Comparison of ENCODE assay signal across 8 cellular contexts in the genomic region with DNA sequence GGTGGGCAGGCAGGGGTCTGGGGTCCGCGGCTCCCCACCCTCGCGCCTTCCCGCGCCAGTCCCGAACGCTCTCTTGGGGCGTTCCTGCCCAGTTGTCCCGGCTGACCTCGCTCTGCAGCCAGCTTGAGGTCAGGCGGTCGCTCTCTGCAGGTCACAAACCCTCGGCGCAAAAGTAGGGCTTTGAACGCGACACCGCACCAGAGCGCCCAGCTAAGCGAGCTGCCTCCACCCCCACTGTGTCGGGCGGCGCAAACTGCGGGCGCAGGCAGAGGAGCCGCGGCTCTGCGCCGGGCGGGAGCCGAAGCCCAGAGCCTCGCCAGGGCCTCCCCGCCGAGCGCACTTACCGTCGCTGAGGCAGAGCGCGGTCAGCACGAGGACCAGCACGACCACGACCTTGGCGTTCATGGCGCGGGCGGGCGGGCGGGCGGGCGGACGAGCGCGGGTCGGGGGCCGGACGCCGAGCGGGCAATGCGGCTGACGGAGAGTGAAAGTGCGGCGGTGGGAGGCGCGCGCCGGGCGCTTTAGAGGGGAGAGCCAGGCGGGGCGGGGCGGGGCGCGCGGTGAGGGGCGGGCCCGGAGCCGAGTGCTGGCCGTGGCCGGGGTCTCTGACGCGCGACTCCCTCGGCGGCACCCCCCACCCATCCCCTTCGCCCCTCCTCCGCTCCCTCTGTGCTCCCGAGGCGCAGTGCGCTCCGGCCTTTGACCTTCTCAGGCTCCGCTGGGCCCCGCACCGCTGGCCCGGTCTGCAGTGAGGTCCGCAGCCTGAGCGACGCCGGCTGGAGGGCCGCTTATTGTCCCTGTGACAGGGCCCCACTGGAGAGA. TPM values are rescaled to one million over a fixed set of nuclear protein-coding genes. Genes with fewer than 3 reads are reported as not detected.
A peak's percentile ranks its signal among the peaks of the same experiment; 100 is the strongest.
DNase-seq lines count a peak whose midpoint lies in the region; ATAC-seq and TF ChIP-seq lines count a peak whose summit lies in the region.

CXCL12 (minus strand) TSS at position 497 of the 822 bp plus-strand sequence; CDS start at position 405, 92 bp downstream.

- peak within 1 kb of the TSS; percentile 68 for H3K4me3 Mint-ChIP-seq in activated naive CD8-positive, alpha-beta T cell

- in situ Hi-C loops in GM13977 (cut with MboI; ENCODE audit: low pct_unique_long_range_greater_than_20kb, low sequenced_read_pairs, unreplicated experiment) = loop anchor here (25.0 kb wide), 1 partner anchor 477 kb away; no protein-coding TSS in a partner anchor

- peaks cover 50% of the 10 kb centered on the region for H3K27me3 ChIP-seq in hepatocyte
- H3K27me3 ChIP-seq in skeletal muscle tissue (ENCODE audit: control insufficient read depth in 3 of 3, insufficient read depth in 3 of 3, low read length in 3 of 3) = no peaks in the 10 kb centered on the region

- no peak for TF ChIP-seq CTCF in GM13977 (IDR thresholded peaks at IDR 0.05; ENCODE audit: extremely low read depth, insufficient read depth, missing control alignments)
- TF ChIP-seq CTCF in hepatocyte (IDR thresholded peaks at IDR 0.05; ENCODE audit: poor library complexity) = no peak

- H3K9me3 ChIP-seq in hepatocyte (ENCODE audit: low read depth) (no peaks in the 10 kb centered on the region), skeletal muscle tissue (ENCODE audit: control insufficient read depth in 3 of 3, low read length in 3 of 3) (no peaks in the 10 kb centered on the region)

- peaks cover 4% of the 10 kb centered on the region for H4K20me1 ChIP-seq in hepatocyte (ENCODE audit: insufficient read depth, poor library complexity, severe bottlenecking)

- H3K4me1 Mint-ChIP-seq in activated naive CD8-positive, alpha-beta T cell (ENCODE audit: low read depth) = peaks cover 6% of the 10 kb centered on the region

- H3K4me3 ChIP-seq in hepatocyte = peak within 1 kb of the TSS; percentile 49
- peak within 1 kb of the TSS; percentile 74 to 89 (median 86) for H3K4me3 ChIP-seq in skeletal muscle tissue (ENCODE audit: low read length in 3 of 3)

- H3K4me2 ChIP-seq in hepatocyte = peak within 1 kb of the TSS; percentile 92

- H3K27ac Mint-ChIP-seq in activated naive CD8-positive, alpha-beta T cell = no peak within 1 kb of the TSS

- H3K4me1 ChIP-seq in hepatocyte (ENCODE audit: insufficient read depth) (peaks cover 16% of the 10 kb centered on the region), skeletal muscle tissue (ENCODE audit: control insufficient read depth in 3 of 3, insufficient read depth in 3 of 3, low read length in 3 of 3) (peaks cover 52 to 58% (median 54%) of the 10 kb centered on the region in 3 donors)

- DNase-seq in GM13977 (ENCODE audit: low spot score) (peak; percentile 61), hepatocyte (ENCODE audit: low spot score) (peak; percentile 44), DMS53 (lab: John Stamatoyannopoulos, UW) (no peak), HCEC 1CT (no peak), SKM-1 (lab: John Stamatoyannopoulos, UW; ENCODE audit: unreplicated experiment) (no peak)

- WGBS in hepatocyte (ENCODE audit: low lambda C conversion rate, missing lambda C conversion rate) = 1% methylated on average over 58 of the region's 98 CpGs

- no peaks in the 10 kb centered on the region for H3K9me2 ChIP-seq in hepatocyte (replicated peaks; ENCODE audit: insufficient read depth)

- peak within 1 kb of the TSS; percentile 50 for H3K27ac ChIP-seq in hepatocyte
- peak within 1 kb of the TSS; percentile 81 for H3K27ac ChIP-seq in skeletal muscle tissue (ENCODE audit: low read depth, low read length)

- H3K9me3 Mint-ChIP-seq in activated naive CD8-positive, alpha-beta T cell (ENCODE audit: low read depth) = no peaks in the 10 kb centered on the region

- peak within 1 kb of the TSS; percentile 81 to 93 (median 89) for H3K9ac ChIP-seq in skeletal muscle tissue (ENCODE audit: low read depth in 1 of 3, low read length in 3 of 3)

- peaks cover 11% of the 10 kb centered on the region for H3K27me3 Mint-ChIP-seq in activated naive CD8-positive, alpha-beta T cell

- H2AFZ ChIP-seq in hepatocyte = peak within 1 kb of the TSS; percentile 52

- no peak for ATAC-seq in GM21737 (IDR thresholded peaks at IDR 0.05; ENCODE audit: unreplicated experiment)

- H3K36me3 Mint-ChIP-seq in activated naive CD8-positive, alpha-beta T cell = no peaks in the 10 kb centered on the region

- H3K79me2 ChIP-seq in hepatocyte = peaks cover 28% of the 10 kb centered on the region

- H3K36me3 ChIP-seq in hepatocyte (replicated peaks; ENCODE audit: insufficient read depth, low read depth) (no peaks in the 10 kb centered on the region), skeletal muscle tissue (ENCODE audit: control insufficient read depth in 3 of 3, insufficient read depth in 3 of 3, low read length in 3 of 3) (peaks cover 0 to 3% (median 3%) of the 10 kb centered on the region in 3 donors)

RNA-seq across cellular contexts. Expression of gene CXCL12, which starts in this region (rescaled TPM):
- total RNA-seq in hepatocyte = 41.8 and 43.0 TPM in 2 replicates
- 11.1 and 13.2 TPM in 2 replicates for polyA plus RNA-seq in hepatocyte
- 83.5 TPM for total RNA-seq in skeletal muscle tissue

Comparison
In these comparisons a context has a peak if more than half of its experiments do, and no peak if none do; other contexts are left out.
1. DNase-seq: peak in GM13977 (single experiment) and hepatocyte (single experiment); none in DMS53 (single experiment), HCEC 1CT (single experiment) and SKM-1 (single experiment).